9 cellular contexts compared by ENCODE assay signal in the genomic region with DNA sequence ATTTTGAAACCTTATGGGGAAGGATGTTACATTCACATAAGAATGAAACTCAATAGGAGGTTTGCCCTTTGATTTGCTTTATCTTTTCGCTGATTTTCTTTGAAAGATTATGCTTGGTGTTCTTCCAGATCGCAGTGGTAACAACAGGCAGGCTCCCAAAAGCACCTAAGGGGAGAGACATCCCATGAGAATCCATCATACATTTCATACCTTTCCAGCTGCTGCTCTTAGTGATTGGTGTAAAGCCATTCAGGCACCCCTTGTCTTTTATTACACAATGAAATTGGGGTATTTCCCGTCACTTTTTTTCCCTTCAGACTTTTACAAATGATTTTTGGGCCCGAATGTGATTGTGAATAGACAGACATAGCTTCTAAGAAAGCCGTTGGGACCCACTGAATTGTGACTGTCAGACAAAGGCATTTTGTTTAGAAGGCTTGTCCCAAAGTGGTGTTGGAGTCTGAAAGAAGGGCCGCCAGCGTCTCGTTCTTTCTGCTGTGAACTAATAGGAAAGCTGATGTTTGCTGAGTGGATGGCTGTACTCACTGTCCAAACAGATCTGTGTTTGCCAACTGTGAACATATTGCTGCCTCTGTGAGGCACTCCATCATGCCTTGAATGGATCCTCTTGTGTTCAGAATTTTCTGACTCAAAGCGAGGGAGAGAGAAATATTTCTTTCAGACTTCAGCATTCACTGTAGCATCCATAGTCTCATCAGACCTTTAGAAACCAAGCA.
DNase-seq lines count a peak whose midpoint lies in the region; ATAC-seq and TF ChIP-seq lines count a peak whose summit lies in the region.
"Had no signal": no experiment of that assay in that cellular context is flagged by ENCODE, and none has a peak within 500 bp of the region (broad histone marks: within the 10 kb centered on the region; RNA-seq: fewer than 3 reads in every experiment).

No MANE protein-coding gene starts in this region.

- intact Hi-C loops in adrenal gland (cut with DNase I) = no loop called here

- no peak for TF ChIP-seq CTCF in adrenal gland (IDR thresholded peaks at IDR 0.05)

- H3K9me3 ChIP-seq in adrenal gland (replicated peaks in 1 of 3) = no peaks in the 10 kb centered on the region

- no peak overlapping the region for H3K4me3 ChIP-seq in adrenal gland

- WGBS in adrenal gland, 4 donors = 71 to 77% (median 75%) methylated on average over 9 of the region's 9 CpGs

- H3K4me1 ChIP-seq in adrenal gland (replicated peaks in 1 of 2) = peaks cover 0 to 49% of the 10 kb centered on the region in 2 donors

- no peaks in the 10 kb centered on the region for H3K36me3 ChIP-seq in adrenal gland (replicated peaks in 1 of 2)

- H3K27me3 ChIP-seq in adrenal gland = no peaks in the 10 kb centered on the region

- no peak for TF ChIP-seq POLR2A in adrenal gland (IDR thresholded peaks at IDR 0.05)

- H3K27ac ChIP-seq in adrenal gland = peak overlapping the region in 3 of 5 donors; percentile 1 to 54 (median 14)

- DNase-seq in HuH-7 (ENCODE audit: low spot score) (peak; percentile 91), adrenal gland (no peak), hippocampal formation (lab: John Stamatoyannopoulos, UW) (peak; percentile 53 to 93), retina (peak; percentile 62), CD1c-positive myeloid dendritic cell (ENCODE audit: extremely low spot score) (no peak), HK-2 (ENCODE audit: unreplicated experiment) (no peak)
- no peak for DNase-seq in activated naive CD4-positive, alpha-beta T cell (lab: John Stamatoyannopoulos, UW)
- DNase-seq: naive thymus-derived CD8-positive, alpha-beta T cell had no signal

- no peak for ATAC-seq in GM21528 (IDR thresholded peaks at IDR 0.05; ENCODE audit: low FRiP score, unreplicated experiment)
- ATAC-seq: naive thymus-derived CD8-positive, alpha-beta T cell had no signal

Comparison
In these comparisons a context has a peak if more than half of its experiments do, and no peak if none do; other contexts are left out.
1. DNase-seq: peak in HuH-7 (single experiment), hippocampal formation (2 of 2) and retina (single experiment); none in adrenal gland (0 of 7), activated naive CD4-positive, alpha-beta T cell (0 of 4), CD1c-positive myeloid dendritic cell (single experiment) and HK-2 (single experiment).